In the genomic region with DNA sequence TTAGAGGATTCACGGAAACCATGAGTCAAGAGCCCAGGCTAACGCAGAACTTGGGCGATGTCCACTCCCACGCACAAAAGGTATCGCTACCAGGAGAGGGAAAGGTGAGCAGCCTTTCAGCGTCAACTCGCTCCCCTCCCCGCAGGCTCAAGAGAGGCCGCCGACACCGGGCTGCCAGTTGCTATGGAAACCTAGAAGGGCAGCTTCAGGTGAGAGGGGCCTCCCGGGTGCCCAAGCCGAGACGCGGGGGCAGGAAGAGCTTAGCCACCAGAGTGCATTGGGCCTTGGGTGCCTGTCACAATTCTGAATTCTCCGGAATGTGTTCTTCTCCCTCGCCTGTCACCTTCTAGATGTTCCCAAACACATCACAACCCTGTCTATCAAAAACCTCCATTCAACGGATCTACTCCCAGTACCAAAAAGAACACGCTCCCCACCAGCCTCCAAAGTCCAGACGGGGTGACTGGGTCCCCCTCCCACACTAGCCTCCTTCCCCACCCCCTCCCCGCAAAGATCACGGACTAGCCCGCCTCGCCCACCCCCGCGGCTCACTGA, we compare ENCODE assay signal across 1 cellular context.
TF ChIP-seq lines count a peak whose summit lies in the region.

No MANE protein-coding gene starts in this region.

TF ChIP-seq in GM12878, 131 proteins besides CTCF, POLR2A, EP300 and RAD21:
- no peak for TF ChIP-seq SMAD5 (IDR thresholded peaks at IDR 0.05; ENCODE audit: low read depth)
- TF ChIP-seq MLLT1 (IDR thresholded peaks at IDR 0.05) = 0 out of 2 replicates have a peak, but pooled peaks have one; percentile 28
- no peak for TF ChIP-seq NFIC (IDR thresholded peaks at IDR 0.05; ENCODE audit: low read depth, low read length)
- TF ChIP-seq HDGF (IDR thresholded peaks at IDR 0.05) = 0 out of 2 replicates have a peak, but pooled peaks have one; percentile 23
- no peak for TF ChIP-seq BCL11A (IDR thresholded peaks at IDR 0.05; ENCODE audit: low read depth, low read length)
- TF ChIP-seq CUX1 (IDR thresholded peaks at IDR 0.05; ENCODE audit: insufficient replicate concordance, low read depth, low read length) = no peak
- TF ChIP-seq ETV6 (conservative IDR thresholded peaks at IDR 0.05 in 1 of 2, IDR thresholded peaks at IDR 0.05 in 1 of 2; ENCODE audit: borderline replicate concordance in 1 of 2, low read depth in 1 of 2) = no peak
- no peak for TF ChIP-seq SIX5 (IDR thresholded peaks at IDR 0.05; ENCODE audit: low read depth, low read length, severe bottlenecking)
- TF ChIP-seq, protein P1, sequence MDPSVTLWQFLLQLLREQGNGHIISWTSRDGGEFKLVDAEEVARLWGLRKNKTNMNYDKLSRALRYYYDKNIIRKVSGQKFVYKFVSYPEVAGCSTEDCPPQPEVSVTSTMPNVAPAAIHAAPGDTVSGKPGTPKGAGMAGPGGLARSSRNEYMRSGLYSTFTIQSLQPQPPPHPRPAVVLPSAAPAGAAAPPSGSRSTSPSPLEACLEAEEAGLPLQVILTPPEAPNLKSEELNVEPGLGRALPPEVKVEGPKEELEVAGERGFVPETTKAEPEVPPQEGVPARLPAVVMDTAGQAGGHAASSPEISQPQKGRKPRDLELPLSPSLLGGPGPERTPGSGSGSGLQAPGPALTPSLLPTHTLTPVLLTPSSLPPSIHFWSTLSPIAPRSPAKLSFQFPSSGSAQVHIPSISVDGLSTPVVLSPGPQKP (IDR thresholded peaks at IDR 0.05; ENCODE audit: low read depth, low read length) = no peak
- TF ChIP-seq RAD51 (IDR thresholded peaks at IDR 0.05) = no peak
- no peak for TF ChIP-seq STAT1 (conservative IDR thresholded peaks at IDR 0.05)
- no peak for TF ChIP-seq BRCA1 (IDR thresholded peaks at IDR 0.05; ENCODE audit: low read depth, low read length)
- TF ChIP-seq TAF1 (IDR thresholded peaks at IDR 0.05; ENCODE audit: borderline replicate concordance, low read depth, low read length) = no peak
- TF ChIP-seq MXI1 (IDR thresholded peaks at IDR 0.05; ENCODE audit: low read depth, low read length) = 0 out of 2 replicates have a peak, but pooled peaks have one; percentile 38
- TF ChIP-seq TCF12 (IDR thresholded peaks at IDR 0.05; ENCODE audit: low read depth, low read length) = no peak
- TF ChIP-seq POLR2AphosphoS5 (IDR thresholded peaks at IDR 0.05; ENCODE audit: low read length) = no peak
- peak; percentile 36 for TF ChIP-seq NKRF (conservative IDR thresholded peaks at IDR 0.05)
- TF ChIP-seq HCFC1 (IDR thresholded peaks at IDR 0.05; ENCODE audit: low read length) = no peak
- no peak for TF ChIP-seq LARP7 (IDR thresholded peaks at IDR 0.05)
- peak in 1 of 2 experiments; percentile 78; a peak in 2 of 3 replicates for TF ChIP-seq EGR1 (IDR thresholded peaks at IDR 0.05; ENCODE audit: borderline replicate concordance in 1 of 2, low read depth in 2 of 2, low read length in 2 of 2)
- no peak for TF ChIP-seq TBL1XR1 (IDR thresholded peaks at IDR 0.05; ENCODE audit: low read depth, low read length)
- no peak for TF ChIP-seq ATF3 (IDR thresholded peaks at IDR 0.05; ENCODE audit: borderline replicate concordance, extremely low read depth, low read depth, low read length)
- TF ChIP-seq PKNOX1 (IDR thresholded peaks at IDR 0.05) = peak; percentile 83
- no peak for TF ChIP-seq E2F8 (IDR thresholded peaks at IDR 0.05; ENCODE audit: low read depth, partially characterized antibody)
- no peak for TF ChIP-seq IKZF2 (IDR thresholded peaks at IDR 0.05)
- TF ChIP-seq NBN (IDR thresholded peaks at IDR 0.05) = no peak
- TF ChIP-seq ESRRA (IDR thresholded peaks at IDR 0.05; ENCODE audit: low read length) = no peak
- TF ChIP-seq BMI1 (IDR thresholded peaks at IDR 0.05; ENCODE audit: borderline replicate concordance) = peak; percentile 94
- no peak for TF ChIP-seq ATF2 (IDR thresholded peaks at IDR 0.05; ENCODE audit: low read length)
- TF ChIP-seq ZNF24 (IDR thresholded peaks at IDR 0.05) = no peak
- no peak for TF ChIP-seq SMARCA5 (IDR thresholded peaks at IDR 0.05)
- TF ChIP-seq BCL3 (IDR thresholded peaks at IDR 0.05; ENCODE audit: borderline replicate concordance, insufficient read depth, low read depth, low read length, poor library complexity, severe bottlenecking) = no peak
- TF ChIP-seq NRF1 (conservative IDR thresholded peaks at IDR 0.05; ENCODE audit: low read depth, low read length) = no peak
